25 cellular contexts compared by ENCODE assay signal in the genomic region with DNA sequence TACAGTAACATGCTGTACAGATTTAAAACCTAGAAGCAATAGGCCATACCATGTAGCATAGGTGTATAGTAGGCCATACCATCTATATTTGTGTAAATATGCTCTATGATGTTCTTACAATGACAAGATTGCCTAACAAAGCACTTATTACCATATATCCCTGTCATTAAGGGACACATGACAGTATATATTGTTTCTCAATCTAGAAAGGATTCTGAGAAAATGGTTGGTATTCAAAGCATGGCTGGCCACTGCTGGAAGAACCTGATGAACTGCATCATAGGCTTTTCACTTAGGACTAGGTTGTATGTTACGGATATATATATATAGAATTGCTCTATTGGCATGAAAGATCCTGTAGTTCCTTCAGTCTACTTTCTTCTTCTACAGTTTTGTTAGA.
DNase-seq lines count a peak whose midpoint lies in the region; ATAC-seq, FAIRE-seq and TF ChIP-seq lines count a peak whose summit lies in the region.
"Had no signal": no experiment of that assay in that cellular context is flagged by ENCODE, and none has a peak within 500 bp of the region (broad histone marks: within the 10 kb centered on the region; RNA-seq: fewer than 3 reads in every experiment).

No MANE protein-coding gene starts in this region.

- H3K27ac ChIP-seq in A549, result peak overlapping the region in 1 of 2 experiments; percentile 75; a peak in 3 of 6 replicates
- H3K27ac ChIP-seq in Panc1 (ENCODE audit: low read length), result peak overlapping the region; percentile 70; the same call in 1 of the 2 replicates
- H3K27ac ChIP-seq: 22Rv1, BLaER1 had no signal

- POLR2A ChIA-PET in A549 (lab: Yijun Ruan, JAX), result no interaction called here
- POLR2A ChIA-PET in Panc1 (lab: Charles Lee), result no interaction called here

- in situ Hi-C loops in Panc1 (cut with HindIII; ENCODE audit: low pct_unique_long_range_greater_than_20kb, low sequenced_read_pairs), result no loop called here

- H3K9me3 ChIP-seq in A549 (peaks cover 21% of the 10 kb centered on the region), Panc1 (ENCODE audit: control insufficient read depth, insufficient read depth, low read depth, low read length) (peaks cover 24% of the 10 kb centered on the region; the same call in 1 of the 2 replicates), MG63 (peaks cover 8% of the 10 kb centered on the region)
- H3K9me3 ChIP-seq: BE2C had no signal

- no peak for TF ChIP-seq EP300 in A549 (IDR thresholded peaks at IDR 0.05)

- H3K4me1 ChIP-seq in A549 (peaks cover 24% of the 10 kb centered on the region), Panc1 (ENCODE audit: control insufficient read depth, insufficient read depth, low read length) (peaks cover 27% of the 10 kb centered on the region)
- H3K4me1 ChIP-seq: BE2C, BLaER1 had no signal

- H3K27me3 ChIP-seq in Panc1 (ENCODE audit: control insufficient read depth, insufficient read depth, low read length), result no peaks in the 10 kb centered on the region
- H3K27me3 ChIP-seq in MG63, result no peaks in the 10 kb centered on the region
- H3K27me3 ChIP-seq: BE2C, BLaER1 had no signal

- H3K36me3 ChIP-seq in Panc1 (ENCODE audit: control insufficient read depth, insufficient read depth, low read length) (no peaks in the 10 kb centered on the region), MG63 (no peaks in the 10 kb centered on the region)
- H3K36me3 ChIP-seq: BE2C, BLaER1 had no signal

- no TSS peak for BruUV-seq in Panc1 (replicated peaks; lab: Mats Ljungman, UMichigan)

- no peak for TF ChIP-seq CTCF in A549 (IDR thresholded peaks at IDR 0.05)
- no peak for TF ChIP-seq CTCF in Panc1 (IDR thresholded peaks at IDR 0.05)

- WGBS in A549 (ENCODE audit: missing lambda C conversion rate), result 95% methylated on average over 1 of the region's 1 CpG

- peak; percentile 49 for FAIRE-seq in A549 (lab: Jason Lieb, UNC)
- FAIRE-seq: GM12878, GM12892, GM18507 had no signal

- CTCF ChIA-PET in A549 (lab: Yijun Ruan, JAX) (interaction anchor here (0.7 to 1.9 kb wide), 4 partner anchors 10 to 112 kb away, joined by 3 to 5 read pairs (median 3); no protein-coding TSS in a partner anchor), Panc1 (lab: Charles Lee) (no interaction called here)

- ATAC-seq in A549, result no peak
- ATAC-seq in Panc1, result no peak
- ATAC-seq in esophagus mucosa, result peak; percentile 78
- no peak for ATAC-seq in left cardiac atrium
- ATAC-seq: GM12878 had no signal

- no peak overlapping the region for H3K4me3 ChIP-seq in A549
- no peak overlapping the region for H3K4me3 ChIP-seq in Panc1 (ENCODE audit: low read depth in 2 of 2, low read length in 2 of 2)
- H3K4me3 ChIP-seq in MG63, result no peak overlapping the region
- H3K4me3 ChIP-seq: BLaER1, GM12878 had no signal

- intact Hi-C loops in Panc1 (cut with micrococcal nuclease; ENCODE audit: unreplicated experiment), result no loop called here
- intact Hi-C loops in left cardiac atrium (cut with DNase I), result no loop called here

- no peak overlapping the region for H3K4me2 ChIP-seq in A549
- H3K4me2 ChIP-seq: BLaER1 had no signal

- no peak for TF ChIP-seq POLR2A in A549 (IDR thresholded peaks at IDR 0.05; ENCODE audit: low read length)

- DNase-seq in A549 (ENCODE audit: low read depth in 1 of 2, low spot score in 1 of 2) (no peak), Panc1 (ENCODE audit: low read depth, low spot score) (no peak), MG63 (no peak), left cardiac atrium (no peak), NCI-H2029 (lab: John Stamatoyannopoulos, UW) (no peak)
- DNase-seq: ACHN; BE2C; C1 segment of cervical spinal cord; CD4-positive, alpha-beta memory T cell; CD4-positive, CD25-positive, alpha-beta regulatory T cell; CD8-positive, alpha-beta memory T cell; COR-L47; DMS 273 treated with DMSO at 0.1 percent for 48 hours; DMS153; DMS53; DMS79; DND-41; EL; GDM1 had no signal

- TF ChIP-seq RAD21 in A549 (conservative IDR thresholded peaks at IDR 0.05 in 1 of 2, IDR thresholded peaks at IDR 0.05 in 1 of 2), result no peak

TF ChIP-seq in A549, 52 proteins besides CTCF, POLR2A, EP300 and RAD21:
- TF ChIP-seq NR3C1 (IDR thresholded peaks at IDR 0.05) (no peak), RNF2 (IDR thresholded peaks at IDR 0.05; ENCODE audit: borderline replicate concordance, low read depth) (no peak), FOSL2 (IDR thresholded peaks at IDR 0.05) (no peak), FOSL2 (CRISPR knock-in tag; IDR thresholded peaks at IDR 0.05) (no peak), CHD4 (IDR thresholded peaks at IDR 0.05; ENCODE audit: borderline replicate concordance) (no peak), CEBPB (IDR thresholded peaks at IDR 0.05) (no peak), JUNB (IDR thresholded peaks at IDR 0.05) (no peak), CBX8 (IDR thresholded peaks at IDR 0.05) (no peak), CBX2 (IDR thresholded peaks at IDR 0.05; ENCODE audit: borderline replicate concordance, low read depth) (no peak), PHF8 (IDR thresholded peaks at IDR 0.05; ENCODE audit: borderline replicate concordance, low read depth) (no peak)
- TF ChIP-seq, protein P1, sequence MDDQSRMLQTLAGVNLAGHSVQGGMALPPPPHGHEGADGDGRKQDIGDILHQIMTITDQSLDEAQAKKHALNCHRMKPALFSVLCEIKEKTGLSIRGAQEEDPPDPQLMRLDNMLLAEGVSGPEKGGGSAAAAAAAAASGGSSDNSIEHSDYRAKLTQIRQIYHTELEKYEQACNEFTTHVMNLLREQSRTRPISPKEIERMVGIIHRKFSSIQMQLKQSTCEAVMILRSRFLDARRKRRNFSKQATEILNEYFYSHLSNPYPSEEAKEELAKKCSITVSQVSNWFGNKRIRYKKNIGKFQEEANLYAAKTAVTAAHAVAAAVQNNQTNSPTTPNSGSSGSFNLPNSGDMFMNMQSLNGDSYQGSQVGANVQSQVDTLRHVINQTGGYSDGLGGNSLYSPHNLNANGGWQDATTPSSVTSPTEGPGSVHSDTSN (IDR thresholded peaks at IDR 0.05), result no peak
- TF ChIP-seq, protein P2, sequence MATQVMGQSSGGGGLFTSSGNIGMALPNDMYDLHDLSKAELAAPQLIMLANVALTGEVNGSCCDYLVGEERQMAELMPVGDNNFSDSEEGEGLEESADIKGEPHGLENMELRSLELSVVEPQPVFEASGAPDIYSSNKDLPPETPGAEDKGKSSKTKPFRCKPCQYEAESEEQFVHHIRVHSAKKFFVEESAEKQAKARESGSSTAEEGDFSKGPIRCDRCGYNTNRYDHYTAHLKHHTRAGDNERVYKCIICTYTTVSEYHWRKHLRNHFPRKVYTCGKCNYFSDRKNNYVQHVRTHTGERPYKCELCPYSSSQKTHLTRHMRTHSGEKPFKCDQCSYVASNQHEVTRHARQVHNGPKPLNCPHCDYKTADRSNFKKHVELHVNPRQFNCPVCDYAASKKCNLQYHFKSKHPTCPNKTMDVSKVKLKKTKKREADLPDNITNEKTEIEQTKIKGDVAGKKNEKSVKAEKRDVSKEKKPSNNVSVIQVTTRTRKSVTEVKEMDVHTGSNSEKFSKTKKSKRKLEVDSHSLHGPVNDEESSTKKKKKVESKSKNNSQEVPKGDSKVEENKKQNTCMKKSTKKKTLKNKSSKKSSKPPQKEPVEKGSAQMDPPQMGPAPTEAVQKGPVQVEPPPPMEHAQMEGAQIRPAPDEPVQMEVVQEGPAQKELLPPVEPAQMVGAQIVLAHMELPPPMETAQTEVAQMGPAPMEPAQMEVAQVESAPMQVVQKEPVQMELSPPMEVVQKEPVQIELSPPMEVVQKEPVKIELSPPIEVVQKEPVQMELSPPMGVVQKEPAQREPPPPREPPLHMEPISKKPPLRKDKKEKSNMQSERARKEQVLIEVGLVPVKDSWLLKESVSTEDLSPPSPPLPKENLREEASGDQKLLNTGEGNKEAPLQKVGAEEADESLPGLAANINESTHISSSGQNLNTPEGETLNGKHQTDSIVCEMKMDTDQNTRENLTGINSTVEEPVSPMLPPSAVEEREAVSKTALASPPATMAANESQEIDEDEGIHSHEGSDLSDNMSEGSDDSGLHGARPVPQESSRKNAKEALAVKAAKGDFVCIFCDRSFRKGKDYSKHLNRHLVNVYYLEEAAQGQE (IDR thresholded peaks at IDR 0.05), result no peak
- TF ChIP-seq, protein P3, sequence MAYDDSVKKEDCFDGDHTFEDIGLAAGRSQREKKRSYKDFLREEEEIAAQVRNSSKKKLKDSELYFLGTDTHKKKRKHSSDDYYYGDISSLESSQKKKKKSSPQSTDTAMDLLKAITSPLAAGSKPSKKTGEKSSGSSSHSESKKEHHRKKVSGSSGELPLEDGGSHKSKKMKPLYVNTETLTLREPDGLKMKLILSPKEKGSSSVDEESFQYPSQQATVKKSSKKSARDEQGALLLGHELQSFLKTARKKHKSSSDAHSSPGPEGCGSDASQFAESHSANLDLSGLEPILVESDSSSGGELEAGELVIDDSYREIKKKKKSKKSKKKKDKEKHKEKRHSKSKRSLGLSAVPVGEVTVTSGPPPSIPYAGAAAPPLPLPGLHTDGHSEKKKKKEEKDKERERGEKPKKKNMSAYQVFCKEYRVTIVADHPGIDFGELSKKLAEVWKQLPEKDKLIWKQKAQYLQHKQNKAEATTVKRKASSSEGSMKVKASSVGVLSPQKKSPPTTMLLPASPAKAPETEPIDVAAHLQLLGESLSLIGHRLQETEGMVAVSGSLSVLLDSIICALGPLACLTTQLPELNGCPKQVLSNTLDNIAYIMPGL (CRISPR knock-in tag; IDR thresholded peaks at IDR 0.05; ENCODE audit: borderline replicate concordance), result no peak
